ENCODE assay signal across 21 cellular contexts in the genomic region with DNA sequence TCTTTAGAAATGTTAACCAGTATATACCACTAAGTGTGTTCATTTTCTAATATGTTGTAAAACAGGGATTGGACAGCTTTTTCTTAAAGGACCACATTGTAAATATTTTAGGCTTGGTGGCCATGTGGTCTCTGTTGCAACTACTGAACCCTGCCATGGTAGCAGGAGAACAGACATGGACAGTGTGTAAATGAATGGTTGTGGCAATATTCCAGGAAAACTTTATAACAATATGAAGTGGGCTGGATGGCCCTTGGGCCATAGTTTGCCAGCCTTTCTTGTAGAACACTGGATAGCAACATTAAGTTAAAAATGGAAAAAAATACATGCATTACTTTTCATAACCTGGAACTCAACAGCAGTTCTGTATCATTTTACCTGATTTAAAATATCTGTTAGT.
"Had no signal": no experiment of that assay in that cellular context is flagged by ENCODE, and none has a peak within 500 bp of the region (broad histone marks: within the 10 kb centered on the region; RNA-seq: fewer than 3 reads in every experiment).

No MANE protein-coding gene starts in this region.

- H3K36me3 ChIP-seq: prostate gland, uterus had no signal

- H3K9me3 ChIP-seq: pancreas, prostate gland had no signal

- H3K4me3 ChIP-seq: left ventricle myocardium inferior, lung, pancreas, prostate gland, skin epidermis, spleen, tibial nerve, uterus had no signal

- DNase-seq: hypothalamus; immature natural killer cell; kidney; left colon; left ventricle myocardium inferior; mesendoderm; naive B cell; natural killer cell; nephron progenitor cell; nucleus accumbens; pancreas; retina; right cardiac atrium; spleen; stimulated activated CD4-positive, alpha-beta T cell treated with anti-CD3 and anti-CD28 coated beads, Interleukin-4, amount 100 ng/mL, for 24 hours; stimulated activated naive CD4-positive, alpha-beta T cell; uterus had no signal

- H3K4me1 ChIP-seq: left ventricle myocardium inferior, pancreas, prostate gland, uterus had no signal

- H3K27me3 ChIP-seq: pancreas, spleen, tibial nerve, uterus had no signal

- H3K27ac ChIP-seq: left ventricle myocardium inferior, pancreas, prostate gland, spleen, uterus had no signal
